In the genomic region with DNA sequence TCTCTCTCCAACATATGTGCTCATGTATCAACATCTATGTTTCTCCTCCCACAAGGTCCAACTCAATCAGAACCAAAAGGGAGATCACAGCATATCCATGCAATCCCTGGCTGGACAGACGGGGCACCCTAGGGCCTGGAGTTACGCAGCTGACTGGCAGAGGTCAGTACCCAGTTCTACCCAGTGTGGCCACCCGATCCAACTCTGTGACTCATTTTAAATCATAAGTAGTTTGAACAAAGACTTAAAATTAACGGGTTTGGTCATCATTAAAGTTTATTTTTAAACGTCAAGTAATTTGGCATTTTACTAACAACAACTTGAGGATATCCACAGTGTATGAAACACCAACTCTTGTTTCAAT, we compare ENCODE assay signal across 12 cellular contexts. TPM values are rescaled to one million over a fixed set of nuclear protein-coding genes. Genes with fewer than 3 reads are reported as not detected.
A peak's percentile ranks its signal among the peaks of the same experiment; 100 is the strongest.
DNase-seq lines count a peak whose midpoint lies in the region; ATAC-seq, FAIRE-seq and TF ChIP-seq lines count a peak whose summit lies in the region.
"Had no signal": no experiment of that assay in that cellular context is flagged by ENCODE, and none has a peak within 500 bp of the region (broad histone marks: within the 10 kb centered on the region; RNA-seq: fewer than 3 reads in every experiment).

No MANE protein-coding gene starts in this region.

- no TSS peak for BruUV-seq in PC-9 (replicated peaks; lab: Mats Ljungman, UMichigan)

- no peak overlapping the region for H3K9ac ChIP-seq in H9 (ENCODE audit: extremely low read depth, insufficient read length, low read length)
- H3K9ac ChIP-seq: BLaER1 had no signal

- H3K4me3 Mint-ChIP-seq in H9 (no peak overlapping the region), CD14-positive monocyte (no peak overlapping the region)
- H3K4me3 Mint-ChIP-seq: IgD-negative memory B cell had no signal

- H2BK15ac ChIP-seq in H9 (ENCODE audit: low read depth, low read length) = no peak overlapping the region

- peaks cover 10% of the 10 kb centered on the region for H3F3A ChIP-seq in PC-9 (ENCODE audit: insufficient read depth, low read depth)

- H3K4me3 ChIP-seq in PC-9 = no peak overlapping the region
- H3K4me3 ChIP-seq: BLaER1, testis had no signal

- no peak overlapping the region for H3K23ac ChIP-seq in H9 (ENCODE audit: insufficient read length, low read depth, low read length)

- H2BK20ac ChIP-seq in H9 (ENCODE audit: low read depth, low read length, poor library complexity, severe bottlenecking) = no peak overlapping the region

- DNase-seq in Daoy (ENCODE audit: low read depth) (peak; percentile 43), head of caudate nucleus (peak in 41 of 42 donors; percentile 22 to 86 (median 65)), pulmonary artery endothelial cell (ENCODE audit: low read depth, low spot score) (peak; percentile 41), D721Med (ENCODE audit: insufficient read length, low spot score) (no peak), H9 (no peak), CD14-positive monocyte (ENCODE audit: low spot score) (no peak), PC-9 (no peak)
- DNase-seq: activated T-cell treated with anti-CD3 and anti-CD28 coated beads, Interleukin-2, amount 50 U/mL, for 1 hour; testis had no signal

- H3K4me2 ChIP-seq in H9 (ENCODE audit: insufficient read depth, insufficient read length, low read length) = no peak overlapping the region
- no peak overlapping the region for H3K4me2 ChIP-seq in PC-9
- H3K4me2 ChIP-seq: BLaER1 had no signal

- H3K9me3 Mint-ChIP-seq in H9 = no peaks in the 10 kb centered on the region
- H3K9me3 Mint-ChIP-seq in CD14-positive monocyte = peaks cover 0 to 9% (median under 1%) of the 10 kb centered on the region in 7 donors

- no peak overlapping the region for H2BK12ac ChIP-seq in H9 (ENCODE audit: insufficient read length, low read depth, low read length)

- H2BK120ac ChIP-seq in H9 (ENCODE audit: low read depth, low read length, poor library complexity, severe bottlenecking) = no peak overlapping the region

- H2BK5ac ChIP-seq in H9 (ENCODE audit: insufficient read length, low read length) = no peak overlapping the region

- H3K4ac ChIP-seq in H9 (ENCODE audit: low read depth, low read length) = no peak overlapping the region

- no peak overlapping the region for H3K18ac ChIP-seq in H9 (ENCODE audit: insufficient read length, low read depth, low read length)

- no peaks in the 10 kb centered on the region for H3K23me2 ChIP-seq in H9 (ENCODE audit: insufficient read length, low read depth, low read length, poor library complexity, severe bottlenecking)

- no peaks in the 10 kb centered on the region for H3K9me2 ChIP-seq in PC-9 (ENCODE audit: insufficient read depth)

- no peaks in the 10 kb centered on the region for H3K27me3 Mint-ChIP-seq in H9 (ENCODE audit: low read depth)
- peaks cover 1 to 8% (median 2%) of the 10 kb centered on the region in 3 donors for H3K27me3 Mint-ChIP-seq in CD14-positive monocyte (ENCODE audit: low read depth in 3 of 3)

- peak; percentile 79 for ATAC-seq in SK-N-SH treated with all-trans-retinoic acid at 6 μM for 48 hours

- H3K27ac Mint-ChIP-seq in H9 (no peak overlapping the region; a peak in 1 of 7 replicates), CD14-positive monocyte (no peak overlapping the region)
- H3K27ac Mint-ChIP-seq: IgD-negative memory B cell had no signal

- FAIRE-seq in D721Med (lab: Jason Lieb, UNC) = no peak

- intact Hi-C loops in head of caudate nucleus (cut with DNase I) (no loop called here), CD14-positive monocyte (cut with micrococcal nuclease) (no loop called here), PC-9 (cut with micrococcal nuclease; ENCODE audit: unreplicated experiment) (no loop called here)

- H2AK5ac ChIP-seq in H9 (ENCODE audit: insufficient read length, low read length) = no peak overlapping the region

- H2AFZ ChIP-seq in H9 (ENCODE audit: low read length) = no peak overlapping the region
- H2AFZ ChIP-seq in PC-9 = no peak overlapping the region

- WGBS in H9 (ENCODE audit: extremely low coverage, insufficient read length, low lambda C conversion rate) = no CpG with 5 or more reads among the region's 5 CpGs

- H3K27me3 ChIP-seq in H9 (ENCODE audit: insufficient read depth, low read length) (no peaks in the 10 kb centered on the region), PC-9 (ENCODE audit: insufficient read depth, low read depth) (no peaks in the 10 kb centered on the region)
- H3K27me3 ChIP-seq: BLaER1, testis had no signal

- H4K91ac ChIP-seq in H9 (ENCODE audit: insufficient read length, low read depth, low read length) = no peak overlapping the region

- no peaks in the 10 kb centered on the region for H3K36me3 Mint-ChIP-seq in H9 (ENCODE audit: insufficient read depth in 1 of 3, low read depth in 3 of 3)
- H3K36me3 Mint-ChIP-seq in CD14-positive monocyte = no peaks in the 10 kb centered on the region
- H3K36me3 Mint-ChIP-seq: IgD-negative memory B cell had no signal

- no peak overlapping the region for H4K8ac ChIP-seq in H9 (replicated peaks; ENCODE audit: insufficient read length, low read depth, low read length)

- H3K27ac ChIP-seq in H9 (ENCODE audit: insufficient read length, low read depth, low read length) = no peak overlapping the region
- H3K27ac ChIP-seq in PC-9 = no peak overlapping the region
- H3K27ac ChIP-seq: BLaER1 had no signal

- H3K4me1 ChIP-seq in H9 (ENCODE audit: insufficient read depth, low read length) (no peaks in the 10 kb centered on the region; the same call in 1 of the 2 replicates), PC-9 (replicated peaks; ENCODE audit: insufficient read depth) (peaks cover 7% of the 10 kb centered on the region)
- H3K4me1 ChIP-seq: BLaER1 had no signal

- peaks cover 8 to 14% of the 10 kb centered on the region in 2 experiments for H3K4me1 Mint-ChIP-seq in H9
- peaks cover 6% of the 10 kb centered on the region for H3K4me1 Mint-ChIP-seq in CD14-positive monocyte
- H3K4me1 Mint-ChIP-seq: IgD-negative memory B cell had no signal

- TF ChIP-seq CTCF in D721Med (IDR thresholded peaks at IDR 0.05; ENCODE audit: insufficient read depth, missing control alignments) = no peak
- no peak for TF ChIP-seq CTCF in H9 (conservative IDR thresholded peaks at IDR 0.05)
- TF ChIP-seq CTCF in CD14-positive monocyte (IDR thresholded peaks at IDR 0.05) = no peak
- no peak for TF ChIP-seq CTCF in PC-9 (conservative IDR thresholded peaks at IDR 0.05)

- POLR2A ChIA-PET in PC-9 (lab: Charles Lee; ENCODE audit: unreplicated experiment) = no interaction called here

- CTCF ChIA-PET in PC-9 (lab: Charles Lee) = no interaction called here

- no peak overlapping the region for H4K5ac ChIP-seq in H9 (ENCODE audit: insufficient read length, low read depth, low read length)

- H3T11ph ChIP-seq in H9 (ENCODE audit: low read length) = no peak overlapping the region

- H3K9me3 ChIP-seq in H9 (ENCODE audit: control insufficient read depth, low read depth, low read length) (no peaks in the 10 kb centered on the region), PC-9 (ENCODE audit: insufficient read depth, low read depth) (no peaks in the 10 kb centered on the region)
- H3K9me3 ChIP-seq: testis had no signal

- H4K20me1 ChIP-seq in H9 (ENCODE audit: control insufficient read depth, insufficient read depth, insufficient read length) (no peaks in the 10 kb centered on the region), PC-9 (ENCODE audit: insufficient read depth) (no peaks in the 10 kb centered on the region)
- H4K20me1 ChIP-seq: BLaER1 had no signal

- no peaks in the 10 kb centered on the region for H3K36me3 ChIP-seq in PC-9 (ENCODE audit: low read depth)
- H3K36me3 ChIP-seq: BLaER1 had no signal

- H3K79me1 ChIP-seq in H9 (ENCODE audit: insufficient read depth, low read depth, low read length, poor library complexity, severe bottlenecking) = peaks cover 7% of the 10 kb centered on the region

- H3K14ac ChIP-seq in H9 (ENCODE audit: insufficient read depth, low read length) = no peak overlapping the region

- H3K56ac ChIP-seq in H9 (ENCODE audit: insufficient read length, low read depth, low read length) = no peak overlapping the region

- H3K79me2 ChIP-seq in H9 (ENCODE audit: insufficient read depth, low read length) = no peaks in the 10 kb centered on the region
- no peaks in the 10 kb centered on the region; the same call in 1 of the 2 replicates for H3K79me2 ChIP-seq in PC-9 (ENCODE audit: low read depth)

TF ChIP-seq in SK-N-SH treated with all-trans-retinoic acid at 6 μM for 48 hours, 23 proteins besides CTCF, POLR2A, EP300 and RAD21 (continues in another document):
- no peak for TF ChIP-seq TOX (CRISPR knock-in tag; IDR thresholded peaks at IDR 0.05; ENCODE audit: borderline replicate concordance)
- TF ChIP-seq, protein P1, sequence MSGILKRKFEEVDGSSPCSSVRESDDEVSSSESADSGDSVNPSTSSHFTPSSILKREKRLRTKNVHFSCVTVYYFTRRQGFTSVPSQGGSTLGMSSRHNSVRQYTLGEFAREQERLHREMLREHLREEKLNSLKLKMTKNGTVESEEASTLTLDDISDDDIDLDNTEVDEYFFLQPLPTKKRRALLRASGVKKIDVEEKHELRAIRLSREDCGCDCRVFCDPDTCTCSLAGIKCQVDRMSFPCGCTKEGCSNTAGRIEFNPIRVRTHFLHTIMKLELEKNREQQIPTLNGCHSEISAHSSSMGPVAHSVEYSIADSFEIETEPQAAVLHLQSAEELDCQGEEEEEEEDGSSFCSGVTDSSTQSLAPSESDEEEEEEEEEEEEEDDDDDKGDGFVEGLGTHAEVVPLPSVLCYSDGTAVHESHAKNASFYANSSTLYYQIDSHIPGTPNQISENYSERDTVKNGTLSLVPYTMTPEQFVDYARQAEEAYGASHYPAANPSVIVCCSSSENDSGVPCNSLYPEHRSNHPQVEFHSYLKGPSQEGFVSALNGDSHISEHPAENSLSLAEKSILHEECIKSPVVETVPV (CRISPR knock-in tag; IDR thresholded peaks at IDR 0.05) = no peak
- no peak for TF ChIP-seq PPARA (CRISPR knock-in tag; IDR thresholded peaks at IDR 0.05; ENCODE audit: borderline replicate concordance)
- TF ChIP-seq, protein P2, sequence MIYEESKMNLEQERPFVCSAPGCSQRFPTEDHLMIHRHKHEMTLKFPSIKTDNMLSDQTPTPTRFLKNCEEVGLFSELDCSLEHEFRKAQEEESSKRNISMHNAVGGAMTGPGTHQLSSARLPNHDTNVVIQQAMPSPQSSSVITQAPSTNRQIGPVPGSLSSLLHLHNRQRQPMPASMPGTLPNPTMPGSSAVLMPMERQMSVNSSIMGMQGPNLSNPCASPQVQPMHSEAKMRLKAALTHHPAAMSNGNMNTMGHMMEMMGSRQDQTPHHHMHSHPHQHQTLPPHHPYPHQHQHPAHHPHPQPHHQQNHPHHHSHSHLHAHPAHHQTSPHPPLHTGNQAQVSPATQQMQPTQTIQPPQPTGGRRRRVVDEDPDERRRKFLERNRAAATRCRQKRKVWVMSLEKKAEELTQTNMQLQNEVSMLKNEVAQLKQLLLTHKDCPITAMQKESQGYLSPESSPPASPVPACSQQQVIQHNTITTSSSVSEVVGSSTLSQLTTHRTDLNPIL (CRISPR knock-in tag; IDR thresholded peaks at IDR 0.05; ENCODE audit: low read depth) = no peak
- TF ChIP-seq GLIS3 (CRISPR knock-in tag; IDR thresholded peaks at IDR 0.05) = no peak
- no peak for TF ChIP-seq ZNF8 (CRISPR knock-in tag; IDR thresholded peaks at IDR 0.05)
- no peak for TF ChIP-seq ZFP3 (CRISPR knock-in tag; IDR thresholded peaks at IDR 0.05)

RNA-seq across cellular contexts. Expression of a gene that starts 59.5 kb away (rescaled TPM):
- total RNA-seq in Daoy (2014; rRNA removed; shearing (Covaris generic)) = 32.9 and 51.0 TPM in 2 replicates
- total RNA-seq in pulmonary artery endothelial cell = 138 and 142 TPM in 2 replicates
- total RNA-seq in H9 (2021) = 36.3 and 39.6 TPM in 2 replicates
- polyA plus RNA-seq in CD14-positive monocyte = under 1 TPM in 1 of 2 donors, not detected in 1; 0.15 TPM
- 33.6 and 46.0 TPM in 2 replicates for total RNA-seq in PC-9 (2021)

Comparison
In these comparisons a context has a peak if more than half of its experiments do, and no peak if none do; other contexts are left out.
1. DNase-seq: peak in Daoy (single experiment), head of caudate nucleus (41 of 42) and pulmonary artery endothelial cell (single experiment); none in D721Med (single experiment), H9 (single experiment), CD14-positive monocyte (single experiment) and PC-9 (0 of 2).